10 cellular contexts compared by ENCODE assay signal in the genomic region with DNA sequence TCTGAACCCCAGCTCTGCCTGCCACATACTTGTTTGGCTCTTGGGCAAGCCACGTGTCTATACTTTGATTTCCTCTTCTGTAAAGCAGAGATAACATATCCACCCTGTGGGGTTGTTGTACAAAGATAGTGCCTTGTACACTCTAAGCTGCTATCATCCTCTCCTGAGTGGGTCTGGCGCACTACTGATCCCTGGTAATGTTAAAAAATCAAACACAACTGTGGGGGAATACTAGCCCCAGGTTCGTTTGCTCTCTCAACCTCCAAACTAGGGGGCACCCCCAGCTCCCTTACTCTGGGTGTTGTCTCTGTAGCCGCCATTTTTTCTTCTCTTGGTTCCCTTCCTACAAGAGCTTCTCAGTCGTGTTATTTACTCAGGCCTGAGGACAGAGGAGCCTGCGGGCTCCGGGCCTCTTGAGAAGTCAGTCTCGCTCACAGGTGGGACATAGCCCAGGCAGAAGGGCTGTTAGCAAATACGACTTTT. TPM values are rescaled to one million over a fixed set of nuclear protein-coding genes. Genes with fewer than 3 reads are reported as not detected.
DNase-seq lines count a peak whose midpoint lies in the region; ATAC-seq, FAIRE-seq and TF ChIP-seq lines count a peak whose summit lies in the region.
"Had no signal": no experiment of that assay in that cellular context is flagged by ENCODE, and none has a peak within 500 bp of the region (broad histone marks: within the 10 kb centered on the region; RNA-seq: fewer than 3 reads in every experiment).

No MANE protein-coding gene starts in this region.

- no peak for ATAC-seq in HG02852 (IDR thresholded peaks at IDR 0.05; ENCODE audit: unreplicated experiment)

- no peak for TF ChIP-seq EP300 in sigmoid colon (IDR thresholded peaks at IDR 0.05)

- CTCF ChIA-PET in endothelial cell of umbilical vein (lab: Charles Lee), result interaction anchor here (0.7 to 1.8 kb wide), 3 partner anchors 9 to 44 kb away, joined by 3 to 8 read pairs (median 4); no protein-coding TSS in a partner anchor

- intact Hi-C loops in endothelial cell of umbilical vein (cut with micrococcal nuclease) (no loop called here), sigmoid colon (cut with DNase I) (loop anchor here (5.0 to 10.0 kb wide), 2 partner anchors 121 to 803 kb away; a partner anchor contains a TSS)

- H3K9me1 ChIP-seq in endothelial cell of umbilical vein (replicated peaks; ENCODE audit: control insufficient read depth, extremely low read depth, insufficient read depth, low read length), result no peaks in the 10 kb centered on the region

- H3K79me2 ChIP-seq in endothelial cell of umbilical vein (ENCODE audit: control insufficient read depth, insufficient read depth, low read length), result no peaks in the 10 kb centered on the region

- dilution Hi-C loops in endothelial cell of umbilical vein (cut with MboI; ENCODE audit: extremely low pct_ligation_motif_present, low sequenced_read_pairs), result no loop called here

- H3K4me2 ChIP-seq in endothelial cell of umbilical vein (ENCODE audit: insufficient read depth, low read length), result peak overlapping the region; percentile 30

- no peak overlapping the region for H2AFZ ChIP-seq in endothelial cell of umbilical vein (ENCODE audit: low read depth, low read length)

- no peaks in the 10 kb centered on the region for H3K9me3 ChIP-seq in endothelial cell of umbilical vein (replicated peaks; ENCODE audit: control insufficient read depth, insufficient read depth, low read length)
- H3K9me3 ChIP-seq in sigmoid colon, result no peaks in the 10 kb centered on the region

- POLR2A ChIA-PET in endothelial cell of umbilical vein (lab: Charles Lee), result no interaction called here

- H3K36me3 ChIP-seq in endothelial cell of umbilical vein (ENCODE audit: control insufficient read depth in 2 of 2, extremely low read depth in 1 of 2, insufficient read depth in 2 of 2, low read length in 2 of 2), result peaks cover 0 to 15% of the 10 kb centered on the region in 2 experiments
- peaks cover 30 to 43% (median 37%) of the 10 kb centered on the region in 4 donors for H3K36me3 ChIP-seq in sigmoid colon

- TF ChIP-seq POLR2A in Raji (IDR thresholded peaks at IDR 0.05; ENCODE audit: insufficient read depth, low read depth, low read length), result peak; percentile 29
- TF ChIP-seq POLR2A in endothelial cell of umbilical vein (IDR thresholded peaks at IDR 0.05; ENCODE audit: low read depth, low read length), result no peak
- no peak for TF ChIP-seq POLR2A in sigmoid colon (IDR thresholded peaks at IDR 0.05)

- no peaks in the 10 kb centered on the region for H4K20me1 ChIP-seq in endothelial cell of umbilical vein (replicated peaks; ENCODE audit: control insufficient read depth, extremely low read depth, insufficient read depth, low read length)

- no peak for FAIRE-seq in endothelial cell of umbilical vein (lab: Jason Lieb, UNC)

- WGBS in sigmoid colon, 2 donors, result 41 to 51% methylated on average over 9 of the region's 9 CpGs

- H3K4me3 ChIP-seq in endothelial cell of umbilical vein (replicated peaks in 1 of 3; ENCODE audit: insufficient read depth in 1 of 3, low read depth in 1 of 3, low read length in 3 of 3) (no peak overlapping the region), sigmoid colon (peak overlapping the region in 3 of 4 donors; percentile 64 to 83 (median 75))

- 0 out of 3 replicates have a peak, but pooled peaks have one; percentile 9 for TF ChIP-seq CTCF in GM12872 (IDR thresholded peaks at IDR 0.05; ENCODE audit: insufficient read depth, low read depth, low read length)
- no peak for TF ChIP-seq CTCF in endothelial cell of umbilical vein (IDR thresholded peaks at IDR 0.05; ENCODE audit: extremely low read depth in 1 of 2, insufficient read depth in 1 of 2, low read depth in 1 of 2, low read length in 2 of 2)
- TF ChIP-seq CTCF in sigmoid colon (IDR thresholded peaks at IDR 0.05), result no peak

- H3K27me3 ChIP-seq in endothelial cell of umbilical vein (ENCODE audit: control insufficient read depth in 2 of 2, insufficient read depth in 2 of 2, low read length in 2 of 2), result no peaks in the 10 kb centered on the region
- no peaks in the 10 kb centered on the region for H3K27me3 ChIP-seq in sigmoid colon

- DNase-seq in endothelial cell of umbilical vein (ENCODE audit: low read depth, low spot score) (no peak), sigmoid colon (no peak), putamen (ENCODE audit: low spot score) (no peak), NCI-H2171 (lab: John Stamatoyannopoulos, UW) (no peak), NCI-H1930 (lab: John Stamatoyannopoulos, UW) (no peak)
- DNase-seq: NCI-H345 had no signal

- no peak overlapping the region for H3K9ac ChIP-seq in endothelial cell of umbilical vein (replicated peaks; ENCODE audit: extremely low read depth, insufficient read depth, low read length)

- peaks cover 4% of the 10 kb centered on the region for H3K4me1 ChIP-seq in endothelial cell of umbilical vein (ENCODE audit: control insufficient read depth, extremely low read depth, insufficient read depth, low read length)
- peaks cover 0 to 22% (median 12%) of the 10 kb centered on the region in 4 donors for H3K4me1 ChIP-seq in sigmoid colon

- H3K27ac ChIP-seq in endothelial cell of umbilical vein (ENCODE audit: insufficient read depth, low read depth, low read length), result no peak overlapping the region
- H3K27ac ChIP-seq in sigmoid colon, result peak overlapping the region; percentile 88 to 91 (median 89)

- no TSS peak for BruUV-seq in endothelial cell of umbilical vein (replicated peaks; lab: Mats Ljungman, UMichigan)

TF ChIP-seq in endothelial cell of umbilical vein, 7 proteins besides CTCF, POLR2A, EP300 and RAD21 (continues in another document):
- no peak for TF ChIP-seq GATA2 (IDR thresholded peaks at IDR 0.05; ENCODE audit: insufficient read depth, insufficient read length, low read depth, low read length)

RNA-seq across cellular contexts. Expression of a gene that starts 1.0 kb away (rescaled TPM):
- total RNA-seq in endothelial cell of umbilical vein, result 14.6 and 20.0 TPM in 2 replicates
- 10.5 and 12.4 TPM in 2 replicates for polyA plus RNA-seq in endothelial cell of umbilical vein
- polyA plus RNA-seq in endothelial cell of umbilical vein (2011; cell fraction: cytosol; rRNA removed), result 6.0 and 8.2 TPM in 2 replicates
- 36.2 and 40.5 TPM in 2 replicates for polyA plus RNA-seq in endothelial cell of umbilical vein (2011; cell fraction: nucleus; rRNA removed)
- 12.3 and 14.3 TPM in 2 replicates for polyA plus RNA-seq in endothelial cell of umbilical vein (2012)
- polyA minus RNA-seq in endothelial cell of umbilical vein, result 9.3 and 16.5 TPM in 2 replicates
- 7.8 TPM for polyA minus RNA-seq in endothelial cell of umbilical vein (2011; cell fraction: cytosol; rRNA and poly(A)+ RNA removed)
- 11.4 and 18.4 TPM in 2 replicates for polyA minus RNA-seq in endothelial cell of umbilical vein (2011; cell fraction: nucleus; rRNA and poly(A)+ RNA removed)
- total RNA-seq in sigmoid colon, result 10 to 100 TPM; 17.5 to 39.9 (median 24.8) TPM
- polyA plus RNA-seq in sigmoid colon, result 10 to 100 TPM in 1 of 3 donors, 1 to 10 TPM in 2; 5.5 to 23.4 (median 9.6) TPM

RNA-seq across cellular contexts. Expression of a gene that starts 15.9 kb away (rescaled TPM):
- total RNA-seq in endothelial cell of umbilical vein, result not detected in 2 replicates
- polyA plus RNA-seq in endothelial cell of umbilical vein, result 0.11 and 0.19 TPM in 2 replicates
- 0.14 TPM in 1 of 2 replicates, not detected in the other for polyA plus RNA-seq in endothelial cell of umbilical vein (2011; cell fraction: cytosol; rRNA removed)
- 0.36 TPM in 1 of 2 replicates, not detected in the other for polyA plus RNA-seq in endothelial cell of umbilical vein (2011; cell fraction: nucleus; rRNA removed)
- not detected in 2 replicates for polyA plus RNA-seq in endothelial cell of umbilical vein (2012)
- not detected in 2 replicates for polyA minus RNA-seq in endothelial cell of umbilical vein
- not detected for polyA minus RNA-seq in endothelial cell of umbilical vein (2011; cell fraction: cytosol; rRNA and poly(A)+ RNA removed)
- 0.58 TPM in 1 of 2 replicates, not detected in the other for polyA minus RNA-seq in endothelial cell of umbilical vein (2011; cell fraction: nucleus; rRNA and poly(A)+ RNA removed)
- total RNA-seq in sigmoid colon, result 1 to 10 TPM in 2 of 4 donors, under 1 TPM in 2; 0.71 to 2.1 (median 1.1) TPM
- 1 to 10 TPM in 2 of 3 donors, not detected in 1; 1.2 to 3.0 TPM for polyA plus RNA-seq in sigmoid colon
- total RNA-seq: pulmonary artery endothelial cell had no signal

RNA-seq across cellular contexts. Expression of a gene that starts 22.8 kb away (rescaled TPM):
- total RNA-seq in endothelial cell of umbilical vein (47.7 and 48.0 TPM in 2 replicates), sigmoid colon (100 to 1,000 TPM in 2 of 4 donors, 10 to 100 TPM in 2; 74.6 to 182 (median 128) TPM)
- polyA plus RNA-seq in endothelial cell of umbilical vein (20.6 and 23.2 TPM in 2 replicates), sigmoid colon (10 to 100 TPM in 2 of 3 donors, 1 to 10 TPM in 1; 2.5 to 37.7 (median 12.0) TPM)
- 20.3 and 22.0 TPM in 2 replicates for polyA plus RNA-seq in endothelial cell of umbilical vein (2011; cell fraction: cytosol; rRNA removed)
- 50.0 and 55.5 TPM in 2 replicates for polyA plus RNA-seq in endothelial cell of umbilical vein (2011; cell fraction: nucleus; rRNA removed)
- polyA plus RNA-seq in endothelial cell of umbilical vein (2012), result 59.1 and 107 TPM in 2 replicates
- 15.0 and 22.1 TPM in 2 replicates for polyA minus RNA-seq in endothelial cell of umbilical vein
- polyA minus RNA-seq in endothelial cell of umbilical vein (2011; cell fraction: cytosol; rRNA and poly(A)+ RNA removed), result not detected
- 9.6 and 14.7 TPM in 2 replicates for polyA minus RNA-seq in endothelial cell of umbilical vein (2011; cell fraction: nucleus; rRNA and poly(A)+ RNA removed)

RNA-seq across cellular contexts. Expression of a gene that starts 36.8 kb away (rescaled TPM):
- total RNA-seq in endothelial cell of umbilical vein, result 92.1 and 94.0 TPM in 2 replicates
- 123 and 127 TPM in 2 replicates for polyA plus RNA-seq in endothelial cell of umbilical vein
- polyA plus RNA-seq in endothelial cell of umbilical vein (2011; cell fraction: cytosol; rRNA removed), result 105 and 113 TPM in 2 replicates
- polyA plus RNA-seq in endothelial cell of umbilical vein (2011; cell fraction: nucleus; rRNA removed), result 82.6 and 86.3 TPM in 2 replicates
- polyA plus RNA-seq in endothelial cell of umbilical vein (2012), result 74.8 and 76.6 TPM in 2 replicates
- polyA minus RNA-seq in endothelial cell of umbilical vein, result 90.7 and 99.1 TPM in 2 replicates
- 28.6 TPM for polyA minus RNA-seq in endothelial cell of umbilical vein (2011; cell fraction: cytosol; rRNA and poly(A)+ RNA removed)
- polyA minus RNA-seq in endothelial cell of umbilical vein (2011; cell fraction: nucleus; rRNA and poly(A)+ RNA removed), result 31.1 and 43.7 TPM in 2 replicates
- total RNA-seq in sigmoid colon, result 100 to 1,000 TPM in 1 of 4 donors, 10 to 100 TPM in 3; 76.7 to 124 (median 86.6) TPM
- polyA plus RNA-seq in sigmoid colon, result 100 to 1,000 TPM in 2 of 3 donors, 10 to 100 TPM in 1; 91.9 to 149 (median 102) TPM

RNA-seq across cellular contexts. Expression of a gene that starts 42.0 kb away (rescaled TPM):
- total RNA-seq in endothelial cell of umbilical vein (96.5 and 106 TPM in 2 replicates), sigmoid colon (10 to 100 TPM; 20.3 to 40.5 (median 29.5) TPM)
- polyA plus RNA-seq in endothelial cell of umbilical vein (122 and 137 TPM in 2 replicates), sigmoid colon (10 to 100 TPM; 31.9 to 91.2 (median 39.0) TPM)
- polyA plus RNA-seq in endothelial cell of umbilical vein (2011; cell fraction: cytosol; rRNA removed), result 132 and 139 TPM in 2 replicates
- polyA plus RNA-seq in endothelial cell of umbilical vein (2011; cell fraction: nucleus; rRNA removed), result 102 and 114 TPM in 2 replicates
- polyA plus RNA-seq in endothelial cell of umbilical vein (2012), result 91.2 and 106 TPM in 2 replicates
- polyA minus RNA-seq in endothelial cell of umbilical vein, result 60.7 and 69.0 TPM in 2 replicates
- 89.7 TPM for polyA minus RNA-seq in endothelial cell of umbilical vein (2011; cell fraction: cytosol; rRNA and poly(A)+ RNA removed)
- 27.3 and 32.8 TPM in 2 replicates for polyA minus RNA-seq in endothelial cell of umbilical vein (2011; cell fraction: nucleus; rRNA and poly(A)+ RNA removed)

Comparison
In these comparisons a context has a peak if more than half of its experiments do, and no peak if none do; other contexts are left out.
1. H3K4me3 ChIP-seq: peak in sigmoid colon (3 of 4); none in endothelial cell of umbilical vein (0 of 3).